Comparison of ENCODE assay signal across 11 cellular contexts in the genomic region with DNA sequence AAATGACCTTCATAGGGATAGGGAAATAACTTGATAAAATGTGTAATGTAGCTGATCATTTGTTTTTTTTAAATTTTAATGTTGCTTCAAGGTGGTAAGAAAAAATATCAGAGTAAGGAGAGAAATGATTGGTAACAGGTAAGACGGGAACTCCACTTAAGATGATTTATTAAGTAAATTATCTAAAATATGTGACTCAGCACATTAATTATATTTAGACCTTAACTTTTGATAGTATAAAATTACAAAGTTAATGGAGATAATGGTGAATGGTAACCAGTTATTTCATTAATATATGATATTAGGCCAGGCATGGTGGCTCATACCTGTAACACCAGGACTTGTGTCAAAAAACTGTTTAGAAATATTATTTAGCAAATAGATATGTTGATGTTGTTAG.
"Had no signal": no experiment of that assay in that cellular context is flagged by ENCODE, and none has a peak within 500 bp of the region (broad histone marks: within the 10 kb centered on the region; RNA-seq: fewer than 3 reads in every experiment).

No MANE protein-coding gene starts in this region.

- H3K27ac ChIP-seq: GM23248 had no signal

- H3K27ac Mint-ChIP-seq: GM23338, H9, HFFc6 had no signal

- DNase-seq: GM23248, GOT3, H7, H9, HCEC 1CT, HFFc6 had no signal

- H3K9me3 ChIP-seq: HAP-1 had no signal

- ATAC-seq: GM23338, HCT116 had no signal

- H3K4me2 ChIP-seq: GM23338 had no signal

- H3K4me3 ChIP-seq: GM23248, GM23338, HAP-1 had no signal

- H3K9me3 Mint-ChIP-seq: GM23338, H9, HFFc6 had no signal

- H3K36me3 ChIP-seq: HAP-1 had no signal

- H3K9ac ChIP-seq: GM23248 had no signal

- H2AFZ ChIP-seq: GM23248, GM23338 had no signal

- H3K4me3 Mint-ChIP-seq: GM23338, H9, HFFc6 had no signal

- H3K4me1 ChIP-seq: HAP-1 had no signal

- FAIRE-seq: H1, H54 had no signal
